Comparison of ENCODE assay signal across 7 cellular contexts in the genomic region with DNA sequence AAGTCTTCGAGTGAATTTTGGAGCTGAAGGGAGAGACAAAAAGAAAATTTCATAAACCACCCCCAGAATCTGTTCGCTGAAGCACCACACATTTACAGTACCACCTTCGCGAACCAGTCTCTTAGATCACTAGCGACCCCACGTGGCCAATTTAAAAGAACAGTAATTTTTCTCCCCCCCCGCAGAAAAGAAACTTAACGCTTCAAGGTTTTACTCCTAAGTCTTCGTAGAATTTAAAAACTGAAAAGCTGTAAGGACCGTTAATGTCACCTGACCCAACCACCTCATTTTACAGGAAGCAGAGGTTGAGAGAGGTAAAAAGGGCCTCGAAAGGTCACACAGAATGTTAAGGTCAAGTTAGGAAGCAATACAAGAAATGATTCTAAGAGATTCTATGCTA.
DNase-seq lines count a peak whose midpoint lies in the region; ATAC-seq, FAIRE-seq and TF ChIP-seq lines count a peak whose summit lies in the region.

No MANE protein-coding gene starts in this region.

- peaks cover 0 to 4% (median 0%) of the 10 kb centered on the region in 5 donors for H3K27me3 Mint-ChIP-seq in naive thymus-derived CD4-positive, alpha-beta T cell

- H3K4me1 ChIP-seq in H1 (replicated peaks in 1 of 4; ENCODE audit: control insufficient read depth in 3 of 4, insufficient read depth in 4 of 4, low read length in 3 of 4) (peaks cover 0 to 7% (median 3%) of the 10 kb centered on the region in 4 experiments; a peak in 1 of 7 replicates), tibial artery (peaks cover 0 to 11% (median 10%) of the 10 kb centered on the region in 4 donors), aorta (ENCODE audit: control insufficient read depth in 1 of 2, insufficient read depth in 2 of 2, low read length in 2 of 2) (peaks cover 0 to 3% of the 10 kb centered on the region in 2 donors)
- H3K4me1 ChIP-seq in naive thymus-derived CD4-positive, alpha-beta T cell (ENCODE audit: control insufficient read depth in 2 of 2, insufficient read depth in 2 of 2, low read length in 2 of 2), result peaks cover 0 to 6% of the 10 kb centered on the region in 2 donors

- H2AFZ ChIP-seq in H1 (ENCODE audit: low read length), result 0 out of 2 replicates have a peak overlapping the region, but pooled peaks have one; percentile 24

- H3K4ac ChIP-seq in H1 (replicated peaks; ENCODE audit: insufficient read length, low read depth, low read length), result no peak overlapping the region

- H4K8ac ChIP-seq in H1 (ENCODE audit: extremely low read depth, insufficient read depth, low read length), result no peak overlapping the region

- no peaks in the 10 kb centered on the region for H4K20me1 ChIP-seq in H1 (replicated peaks in 1 of 2; ENCODE audit: control insufficient read depth in 1 of 2, insufficient read depth in 2 of 2, low read length in 2 of 2)

- peak overlapping the region; percentile 22 to 77 (median 57) for H3K4me3 Mint-ChIP-seq in naive thymus-derived CD4-positive, alpha-beta T cell

- H3K9me3 ChIP-seq in MG63 (no peaks in the 10 kb centered on the region), H1 (ENCODE audit: insufficient read depth in 2 of 2, low read depth in 1 of 2, low read length in 1 of 2) (no peaks in the 10 kb centered on the region), tibial artery (no peaks in the 10 kb centered on the region), aorta (ENCODE audit: control insufficient read depth, low read length) (no peaks in the 10 kb centered on the region)
- H3K9me3 ChIP-seq in naive thymus-derived CD4-positive, alpha-beta T cell (ENCODE audit: control insufficient read depth in 2 of 3, low read length in 3 of 3), result no peaks in the 10 kb centered on the region

- H2BK120ac ChIP-seq in H1 (replicated peaks; ENCODE audit: low read depth, low read length), result peak overlapping the region; percentile 19

- H3K4me2 ChIP-seq in H1 (ENCODE audit: insufficient read depth in 1 of 2, low read depth in 2 of 2, low read length in 2 of 2), result no peak overlapping the region

- H3K27ac ChIP-seq in H1 (ENCODE audit: low read depth, low read length) (no peak overlapping the region), tibial artery (no peak overlapping the region), aorta (ENCODE audit: low read depth in 1 of 2, low read length in 2 of 2) (no peak overlapping the region)
- H3K27ac ChIP-seq in naive thymus-derived CD4-positive, alpha-beta T cell (ENCODE audit: low read depth, low read length), result no peak overlapping the region

- H4K91ac ChIP-seq in H1 (replicated peaks; ENCODE audit: insufficient read length, low read length), result no peak overlapping the region

- WGBS in H1 (ENCODE audit: extremely low coverage in 1 of 2, insufficient coverage in 1 of 2, insufficient read length in 1 of 2, insufficient replicate concordance in 2 of 2, low coverage in 1 of 2, low lambda C conversion rate in 2 of 2, missing lambda C conversion rate in 1 of 2), 2 experiments, result 29% methylated on average over 11 of the region's 11 CpGs; no CpG with 5 or more reads in 1 of the 2 experiments
- 9 to 10% methylated on average over 11 of the region's 11 CpGs for WGBS in aorta, 2 donors

- H2BK12ac ChIP-seq in H1 (ENCODE audit: low read depth, low read length), result no peak overlapping the region

- H3K23me2 ChIP-seq in H1 (ENCODE audit: low read depth, low read length), result no peaks in the 10 kb centered on the region

- no peaks in the 10 kb centered on the region for H3K79me2 ChIP-seq in H1 (ENCODE audit: control insufficient read depth in 1 of 2, insufficient read depth in 2 of 2, low read length in 2 of 2)

- TF ChIP-seq POLR2A in H1 (IDR thresholded peaks at IDR 0.05; ENCODE audit: control extremely low read depth in 1 of 2, low read depth in 2 of 2, low read length in 2 of 2), result no peak

- H3K27ac Mint-ChIP-seq in naive thymus-derived CD4-positive, alpha-beta T cell, result peak overlapping the region in 5 of 9 donors; percentile 17 to 67 (median 42)

- peak overlapping the region; percentile 82; the same call in 1 of the 2 replicates for H2BK20ac ChIP-seq in H1 (ENCODE audit: low read length)

- FAIRE-seq in H1 (lab: Jason Lieb, UNC), result peak; percentile 84

- no peaks in the 10 kb centered on the region for H3K79me1 ChIP-seq in H1 (ENCODE audit: low read depth, low read length)

- 0 out of 2 replicates have a peak overlapping the region, but pooled peaks have one; percentile 40 for H2BK5ac ChIP-seq in H1 (ENCODE audit: low read depth, low read length)

- H3K23ac ChIP-seq in H1 (ENCODE audit: insufficient read length), result no peak overlapping the region

- H2BK15ac ChIP-seq in H1 (ENCODE audit: low read length), result no peak overlapping the region

- H3K4me3 ChIP-seq in MG63 (no peak overlapping the region), H1 (ENCODE audit: extremely low read depth in 1 of 4, insufficient read depth in 2 of 4, low read depth in 3 of 4, low read length in 4 of 4) (no peak overlapping the region), tibial artery (no peak overlapping the region), aorta (ENCODE audit: low read length in 2 of 2) (no peak overlapping the region)
- no peak overlapping the region for H3K4me3 ChIP-seq in naive thymus-derived CD4-positive, alpha-beta T cell (ENCODE audit: low read length)

- H3K27me3 ChIP-seq in MG63 (no peaks in the 10 kb centered on the region), H1 (replicated peaks in 1 of 4; ENCODE audit: control insufficient read depth in 3 of 4, extremely low read depth in 1 of 4, insufficient read depth in 3 of 4, low read length in 3 of 4) (0 out of 7 replicates have a peak, but pooled peaks cover 0 to 3% (median 0%) of the 10 kb centered on the region in 4 experiments), tibial artery (no peaks in the 10 kb centered on the region), aorta (ENCODE audit: control insufficient read depth in 1 of 2, insufficient read depth in 2 of 2, low read length in 1 of 2) (no peaks in the 10 kb centered on the region)
- no peaks in the 10 kb centered on the region for H3K27me3 ChIP-seq in naive thymus-derived CD4-positive, alpha-beta T cell (ENCODE audit: control insufficient read depth in 2 of 2, insufficient read depth in 2 of 2, low read length in 2 of 2)

- POLR2A ChIA-PET in H1 (lab: Charles Lee; ENCODE audit: partially characterized antibody), result no interaction called here
- POLR2A ChIA-PET in naive thymus-derived CD4-positive, alpha-beta T cell (lab: Charles Lee), result no interaction called here

- H3K36me3 ChIP-seq in MG63, result no peaks in the 10 kb centered on the region
- no peaks in the 10 kb centered on the region for H3K36me3 ChIP-seq in H1 (ENCODE audit: control insufficient read depth in 2 of 4, insufficient read depth in 4 of 4, low read length in 3 of 4)
- no peaks in the 10 kb centered on the region for H3K36me3 ChIP-seq in naive thymus-derived CD4-positive, alpha-beta T cell (ENCODE audit: control insufficient read depth in 2 of 3, insufficient read depth in 3 of 3, low read length in 3 of 3)
- no peaks in the 10 kb centered on the region for H3K36me3 ChIP-seq in tibial artery
- no peaks in the 10 kb centered on the region for H3K36me3 ChIP-seq in aorta (ENCODE audit: control insufficient read depth in 1 of 2, insufficient read depth in 2 of 2, low read length in 1 of 2)

- intact Hi-C loops in naive thymus-derived CD4-positive, alpha-beta T cell (cut with micrococcal nuclease), result loop anchor here (1.0 to 5.0 kb wide), 6 partner anchors 12 to 1297 kb away; no protein-coding TSS in a partner anchor
- intact Hi-C loops in tibial artery (cut with DNase I; ENCODE audit: low total_unique reads), result loop anchor here (10.0 kb wide), 1 partner anchor 420 kb away; no protein-coding TSS in a partner anchor
- intact Hi-C loops in aorta (cut with DNase I), result loop anchor here (5.0 to 10.0 kb wide), 3 partner anchors 530 to 1037 kb away; no protein-coding TSS in a partner anchor

- H3K36me3 Mint-ChIP-seq in naive thymus-derived CD4-positive, alpha-beta T cell, result peaks cover 0 to 5% (median 4%) of the 10 kb centered on the region in 5 donors

- TF ChIP-seq RAD21 in H1 (IDR thresholded peaks at IDR 0.05 in 1 of 2, conservative IDR thresholded peaks at IDR 0.05 in 1 of 2; ENCODE audit: low read depth in 2 of 2, low read length in 2 of 2), result peak; percentile 91

- H3K9ac ChIP-seq in H1 (replicated peaks in 1 of 4; ENCODE audit: extremely low read depth in 1 of 4, low read depth in 3 of 4, low read length in 3 of 4), result no peak overlapping the region

- H3K18ac ChIP-seq in H1 (ENCODE audit: extremely low read depth, low read length), result no peak overlapping the region

- CTCF ChIA-PET in H1 (lab: Charles Lee; ENCODE audit: partially characterized antibody), result interaction anchor here (0.5 to 3.7 kb wide), 51 partner anchors 9 to 908 kb away, joined by 3 to 27 read pairs (median 4); partner anchors contain the start of gene LDB2
- CTCF ChIA-PET in naive thymus-derived CD4-positive, alpha-beta T cell (lab: Charles Lee), result interaction anchor here (0.9 to 1.2 kb wide), 3 partner anchors 9 to 123 kb away, joined by 3 read pairs; no protein-coding TSS in a partner anchor

- H3K56ac ChIP-seq in H1 (replicated peaks; ENCODE audit: insufficient read length, low read depth, low read length), result no peak overlapping the region

- H2AK5ac ChIP-seq in H1 (ENCODE audit: low read depth, low read length), result no peak overlapping the region

- DNase-seq in MG63 (peak; percentile 20), H1 (ENCODE audit: low read depth in 1 of 2, low spot score in 2 of 2) (peak in 1 of 2 experiments; percentile 72), tibial artery (no peak), aorta (no peak)
- DNase-seq in activated CD4-positive, alpha-beta T cell treated with anti-CD3 and anti-CD28 coated beads, Interleukin-2, amount 50 U/mL, for 4 hours, result peak; percentile 44 to 45
- peak in 7 of 9 donors; percentile 16 to 43 (median 31) for DNase-seq in naive thymus-derived CD4-positive, alpha-beta T cell

- H4K5ac ChIP-seq in H1 (ENCODE audit: insufficient read length, low read depth, low read length), result no peak overlapping the region

- H3K14ac ChIP-seq in H1 (ENCODE audit: insufficient read length), result no peak overlapping the region

- ATAC-seq in naive thymus-derived CD4-positive, alpha-beta T cell, result peak; percentile 56
- ATAC-seq in aorta (ENCODE audit: low FRiP score), result no peak

- H3K4me1 Mint-ChIP-seq in naive thymus-derived CD4-positive, alpha-beta T cell, result peaks cover 8 to 14% (median 10%) of the 10 kb centered on the region in 7 donors

- peaks cover 0 to 14% (median 3%) of the 10 kb centered on the region in 11 donors for H3K9me3 Mint-ChIP-seq in naive thymus-derived CD4-positive, alpha-beta T cell

- TF ChIP-seq EP300 in H1 (IDR thresholded peaks at IDR 0.05; ENCODE audit: borderline replicate concordance in 1 of 2, low read depth in 2 of 2, low read length in 2 of 2), result no peak

- peak; percentile 51 for TF ChIP-seq CTCF in GM12874 (IDR thresholded peaks at IDR 0.05; ENCODE audit: insufficient read depth, low read depth, low read length)
- TF ChIP-seq CTCF in H1 (IDR thresholded peaks at IDR 0.05; ENCODE audit: control extremely low read depth in 1 of 3, insufficient read depth in 1 of 3, low read depth in 1 of 3, low read length in 3 of 3), result peak in 2 of 3 experiments; percentile 46 to 67; a peak in 3 of 4 replicates
- TF ChIP-seq CTCF in tibial artery (IDR thresholded peaks at IDR 0.05), result peak; percentile 59 to 61

TF ChIP-seq in H1, 55 proteins besides CTCF, POLR2A, EP300 and RAD21 (continues in another document):
- no peak for TF ChIP-seq YY1 (IDR thresholded peaks at IDR 0.05; ENCODE audit: low read depth, low read length)
- no peak for TF ChIP-seq KDM4A (IDR thresholded peaks at IDR 0.05; ENCODE audit: low read depth, low read length, severe bottlenecking)

Comparison
In these comparisons a context has a peak if more than half of its experiments do, and no peak if none do; other contexts are left out.
1. DNase-seq: peak in MG63 (single experiment), activated CD4-positive, alpha-beta T cell treated with anti-CD3 and anti-CD28 coated beads, Interleukin-2, amount 50 U/mL, for 4 hours (2 of 2) and naive thymus-derived CD4-positive, alpha-beta T cell (7 of 9); none in tibial artery (0 of 2) and aorta (0 of 2).
2. Peak in every context shown above with its lines, with median percentiles within 50 percentile points of each other: CTCF ChIP-seq.